In the genomic region with DNA sequence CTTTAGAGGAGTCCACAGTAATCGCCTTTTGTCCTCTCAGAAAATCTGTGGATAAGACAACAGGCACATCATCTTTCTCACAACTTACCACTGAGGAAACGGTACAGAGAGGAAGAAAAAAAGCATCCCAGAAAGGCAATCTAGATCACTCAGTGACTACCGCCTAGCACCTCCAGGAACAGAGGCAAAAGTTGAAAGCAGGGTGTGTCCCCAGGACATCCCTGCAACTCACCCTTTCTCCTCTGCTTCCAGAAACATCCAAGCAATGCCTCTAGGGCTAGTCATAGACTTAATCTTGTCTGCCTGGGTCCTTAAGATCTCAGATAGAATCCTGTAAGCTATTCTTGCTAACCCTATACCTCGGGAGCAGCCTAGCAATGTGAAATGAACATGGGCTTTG, we compare ENCODE assay signal across 10 cellular contexts. TPM values are rescaled to one million over a fixed set of nuclear protein-coding genes. Genes with fewer than 3 reads are reported as not detected.
DNase-seq lines count a peak whose midpoint lies in the region; ATAC-seq and TF ChIP-seq lines count a peak whose summit lies in the region.
"Had no signal": no experiment of that assay in that cellular context is flagged by ENCODE, and none has a peak within 500 bp of the region (broad histone marks: within the 10 kb centered on the region; RNA-seq: fewer than 3 reads in every experiment).

No MANE protein-coding gene starts in this region.

- H3K27ac ChIP-seq in PC-9 (no peak overlapping the region), endodermal cell (ENCODE audit: low read depth, low read length) (no peak overlapping the region), upper lobe of right lung (no peak overlapping the region), osteoblast (ENCODE audit: low read depth, low read length) (no peak overlapping the region)

- H3K4me2 ChIP-seq in PC-9, result peak overlapping the region; percentile 37
- H3K4me2 ChIP-seq in osteoblast (ENCODE audit: insufficient read depth, low read length), result no peak overlapping the region

- H3K4me1 ChIP-seq in PC-9 (replicated peaks; ENCODE audit: insufficient read depth) (peaks cover 17% of the 10 kb centered on the region), endodermal cell (ENCODE audit: control insufficient read depth, insufficient read depth, low read length) (peaks cover 5% of the 10 kb centered on the region), upper lobe of right lung (peaks cover 11% of the 10 kb centered on the region), osteoblast (ENCODE audit: insufficient read depth, low read length) (peaks cover 11% of the 10 kb centered on the region)

- POLR2A ChIA-PET in PC-9 (lab: Charles Lee; ENCODE audit: unreplicated experiment), result no interaction called here

- 0 out of 2 replicates have a peak, but pooled peaks cover 8% of the 10 kb centered on the region for H3F3A ChIP-seq in PC-9 (ENCODE audit: insufficient read depth, low read depth)

- peaks cover 62% of the 10 kb centered on the region for H3K4me1 Mint-ChIP-seq in T-helper 2 cell treated with Interferon-gamma antibody and Interleukin-4, amounts not matched to agents 5 μg/mL and 100 μg/mL, for 36 hours (ENCODE audit: low read depth)
- peaks cover 10% of the 10 kb centered on the region for H3K4me1 Mint-ChIP-seq in endodermal cell
- peaks cover 64% of the 10 kb centered on the region for H3K4me1 Mint-ChIP-seq in stimulated activated effector memory CD8-positive, alpha-beta T cell treated with anti-CD3 and anti-CD28 coated beads, Interleukin-12 subunit alpha, Interleukin-12 subunit beta, amount 100 ng/mL, for 72 hours

- peak overlapping the region; percentile 52 for H3K4me3 Mint-ChIP-seq in T-helper 2 cell treated with Interferon-gamma antibody and Interleukin-4, amounts not matched to agents 5 μg/mL and 100 μg/mL, for 36 hours
- H3K4me3 Mint-ChIP-seq in endodermal cell, result no peak overlapping the region
- peak overlapping the region; percentile 63 for H3K4me3 Mint-ChIP-seq in stimulated activated effector memory CD8-positive, alpha-beta T cell treated with anti-CD3 and anti-CD28 coated beads, Interleukin-12 subunit alpha, Interleukin-12 subunit beta, amount 100 ng/mL, for 72 hours

- H3K36me3 Mint-ChIP-seq in T-helper 2 cell treated with Interferon-gamma antibody and Interleukin-4, amounts not matched to agents 5 μg/mL and 100 μg/mL, for 36 hours (ENCODE audit: low read depth), result peaks cover 4% of the 10 kb centered on the region
- no peaks in the 10 kb centered on the region for H3K36me3 Mint-ChIP-seq in endodermal cell (ENCODE audit: low read depth)
- peaks cover 6% of the 10 kb centered on the region for H3K36me3 Mint-ChIP-seq in stimulated activated effector memory CD8-positive, alpha-beta T cell treated with anti-CD3 and anti-CD28 coated beads, Interleukin-12 subunit alpha, Interleukin-12 subunit beta, amount 100 ng/mL, for 72 hours

- H3K9me3 Mint-ChIP-seq in T-helper 2 cell treated with Interferon-gamma antibody and Interleukin-4, amounts not matched to agents 5 μg/mL and 100 μg/mL, for 36 hours, result peaks cover 8% of the 10 kb centered on the region
- peaks cover 15% of the 10 kb centered on the region for H3K9me3 Mint-ChIP-seq in endodermal cell
- no peaks in the 10 kb centered on the region for H3K9me3 Mint-ChIP-seq in stimulated activated effector memory CD8-positive, alpha-beta T cell treated with anti-CD3 and anti-CD28 coated beads, Interleukin-12 subunit alpha, Interleukin-12 subunit beta, amount 100 ng/mL, for 72 hours

- no peaks in the 10 kb centered on the region for H3K79me2 ChIP-seq in PC-9 (ENCODE audit: low read depth)
- H3K79me2 ChIP-seq in osteoblast (ENCODE audit: insufficient read depth, low read length), result no peaks in the 10 kb centered on the region

- H3K36me3 ChIP-seq in PC-9 (ENCODE audit: low read depth) (no peaks in the 10 kb centered on the region), endodermal cell (ENCODE audit: control insufficient read depth, insufficient read depth, low read length) (no peaks in the 10 kb centered on the region), upper lobe of right lung (no peaks in the 10 kb centered on the region), osteoblast (ENCODE audit: insufficient read depth, low read length) (no peaks in the 10 kb centered on the region)

- intact Hi-C loops in PC-9 (cut with micrococcal nuclease; ENCODE audit: unreplicated experiment) (no loop called here), upper lobe of right lung (cut with DNase I) (no loop called here)

- no peaks in the 10 kb centered on the region for H3K9me3 ChIP-seq in PC-9 (ENCODE audit: insufficient read depth, low read depth)
- H3K9me3 ChIP-seq in endodermal cell (ENCODE audit: control insufficient read depth, low read length), result peaks cover 14% of the 10 kb centered on the region
- no peaks in the 10 kb centered on the region for H3K9me3 ChIP-seq in upper lobe of right lung
- H3K9me3 ChIP-seq in osteoblast (ENCODE audit: low read depth, low read length), result no peaks in the 10 kb centered on the region

- WGBS in endodermal cell (ENCODE audit: insufficient coverage in 1 of 2, insufficient read length in 1 of 2), 2 experiments, result 88 to 96% methylated on average over 4 of the region's 4 CpGs

- no peaks in the 10 kb centered on the region for H3K27me3 Mint-ChIP-seq in T-helper 2 cell treated with Interferon-gamma antibody and Interleukin-4, amounts not matched to agents 5 μg/mL and 100 μg/mL, for 36 hours (ENCODE audit: low read depth)
- peaks cover 27% of the 10 kb centered on the region for H3K27me3 Mint-ChIP-seq in endodermal cell (ENCODE audit: insufficient read depth)

- H3K4me3 ChIP-seq in PC-9 (no peak overlapping the region), endodermal cell (ENCODE audit: low read length) (no peak overlapping the region), upper lobe of right lung (no peak overlapping the region), osteoblast (ENCODE audit: insufficient read depth, low read length) (no peak overlapping the region)

- H3K27ac Mint-ChIP-seq in T-helper 2 cell treated with Interferon-gamma antibody and Interleukin-4, amounts not matched to agents 5 μg/mL and 100 μg/mL, for 36 hours, result peak overlapping the region; percentile 61
- no peak overlapping the region for H3K27ac Mint-ChIP-seq in endodermal cell
- peak overlapping the region; percentile 78 for H3K27ac Mint-ChIP-seq in stimulated activated effector memory CD8-positive, alpha-beta T cell treated with anti-CD3 and anti-CD28 coated beads, Interleukin-12 subunit alpha, Interleukin-12 subunit beta, amount 100 ng/mL, for 72 hours

- no peak for TF ChIP-seq CTCF in PC-9 (conservative IDR thresholded peaks at IDR 0.05)
- TF ChIP-seq CTCF in endodermal cell (conservative IDR thresholded peaks at IDR 0.05), result no peak
- no peak for TF ChIP-seq CTCF in upper lobe of right lung (IDR thresholded peaks at IDR 0.05)
- no peak for TF ChIP-seq CTCF in osteoblast (IDR thresholded peaks at IDR 0.05; ENCODE audit: extremely low read depth, low read depth, low read length)

- H4K20me1 ChIP-seq in PC-9 (ENCODE audit: insufficient read depth) (no peaks in the 10 kb centered on the region), osteoblast (ENCODE audit: insufficient read depth, low read length) (no peaks in the 10 kb centered on the region)

- CTCF ChIA-PET in PC-9 (lab: Charles Lee), result no interaction called here

- DNase-seq in T-helper 2 cell treated with Interferon-gamma antibody and Interleukin-4, amounts not matched to agents 5 μg/mL and 100 μg/mL, for 36 hours (ENCODE audit: low spot score), result no peak
- DNase-seq in T-helper 2 cell (no peak), PC-9 (no peak), endodermal cell (peak; percentile 17), upper lobe of right lung (no peak), osteoblast (ENCODE audit: insufficient read length, low spot score, missing footprints) (no peak), NCI-H2227 treated with DMSO at 0.1 percent for 48 hours (lab: John Stamatoyannopoulos, UW) (no peak)
- DNase-seq in stimulated activated effector memory CD8-positive, alpha-beta T cell treated with anti-CD3 and anti-CD28 coated beads, Interleukin-12 subunit alpha, Interleukin-12 subunit beta, amount 100 ng/mL, for 72 hours (ENCODE audit: low spot score in 2 of 2), result peak in 1 of 2 donors; percentile 47
- DNase-seq: 8988T, midbrain had no signal

- H3K9me2 ChIP-seq in PC-9 (ENCODE audit: insufficient read depth), result no peaks in the 10 kb centered on the region

- H2AFZ ChIP-seq in PC-9, result no peak overlapping the region
- no peak overlapping the region for H2AFZ ChIP-seq in osteoblast (ENCODE audit: low read length)

- no peaks in the 10 kb centered on the region for H3K27me3 ChIP-seq in PC-9 (ENCODE audit: insufficient read depth, low read depth)
- peaks cover 24% of the 10 kb centered on the region for H3K27me3 ChIP-seq in endodermal cell (ENCODE audit: control insufficient read depth, insufficient read depth, low read length, poor library complexity, severe bottlenecking)
- H3K27me3 ChIP-seq in upper lobe of right lung, result no peaks in the 10 kb centered on the region
- peaks cover 3% of the 10 kb centered on the region for H3K27me3 ChIP-seq in osteoblast (ENCODE audit: insufficient read depth, low read length)

- ATAC-seq in stimulated activated effector memory CD8-positive, alpha-beta T cell treated with anti-CD3 and anti-CD28 coated beads, Interleukin-12 subunit alpha, Interleukin-12 subunit beta, amount 100 ng/mL, for 72 hours, result no peak
- ATAC-seq in upper lobe of right lung, result no peak

- BruUV-seq in PC-9 (replicated peaks; lab: Mats Ljungman, UMichigan), result no TSS peak

- H3K9ac ChIP-seq in endodermal cell (ENCODE audit: extremely low read depth, low read length, poor library complexity, severe bottlenecking), result no peak overlapping the region

RNA-seq across cellular contexts. Expression of a gene that starts 18.8 kb away (rescaled TPM):
- total RNA-seq in PC-9 (2021) (92.4 and 96.4 TPM in 2 replicates), endodermal cell (10 to 100 TPM; 46.5 to 48.5 TPM), upper lobe of right lung (48.6 TPM), osteoblast (63.1 and 73.8 TPM in 2 replicates)
- polyA plus RNA-seq in endodermal cell (2013, experiment 1 of 2), result 52.4 TPM
- polyA plus RNA-seq in endodermal cell (2013, experiment 2 of 2), result 41.7 TPM
